Comparison of ENCODE assay signal across 8 cellular contexts in the genomic region with DNA sequence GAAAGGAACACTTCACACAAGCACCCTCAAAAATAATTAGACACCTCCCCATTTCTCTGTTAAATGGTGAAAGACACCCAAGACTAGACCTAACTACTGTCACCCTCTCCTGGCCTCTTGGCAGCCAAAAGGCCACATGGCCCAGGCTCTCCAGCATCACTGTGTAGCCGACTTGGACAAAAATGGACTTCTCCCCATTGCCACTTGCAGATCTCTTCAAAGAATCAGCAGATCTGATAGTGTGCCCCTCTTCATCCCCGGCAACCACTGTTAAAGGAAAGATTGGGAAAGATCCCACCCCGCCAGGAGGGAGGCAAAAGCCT. TPM values are rescaled to one million over a fixed set of nuclear protein-coding genes. Genes with fewer than 3 reads are reported as not detected.
DNase-seq lines count a peak whose midpoint lies in the region; ATAC-seq and TF ChIP-seq lines count a peak whose summit lies in the region.

No MANE protein-coding gene starts in this region.

- peak overlapping the region; percentile 98 for H3K9ac ChIP-seq in iPS-20b (ENCODE audit: low read depth, low read length)

- H3K27ac ChIP-seq in heart left ventricle = peak overlapping the region; percentile 86 to 98 (median 93)
- H3K27ac ChIP-seq in iPS-20b (ENCODE audit: low read length) = peak overlapping the region; percentile 70
- peak overlapping the region; percentile 94 for H3K27ac ChIP-seq in substantia nigra (ENCODE audit: low read depth, low read length, poor library complexity, severe bottlenecking)

- DNase-seq in heart left ventricle (no peak), Right ventricle myocardium superior (no peak), substantia nigra (lab: John Stamatoyannopoulos, UW) (peak in 15 of 49 donors; percentile 11 to 67 (median 36)), globus pallidus (ENCODE audit: low spot score) (no peak)
- DNase-seq in activated naive CD4-positive, alpha-beta T cell treated with anti-CD3 and anti-CD28 coated beads, Interleukin-2, amount 50 U/mL, for 72 hours (ENCODE audit: low spot score in 2 of 2) = no peak
- no peak for DNase-seq in activated CD8-positive, alpha-beta memory T cell treated with anti-CD3 and anti-CD28 coated beads, Interleukin-2, amount 50 U/mL, for 4 hours

- no peaks in the 10 kb centered on the region for H3K9me3 Mint-ChIP-seq in activated naive CD4-positive, alpha-beta T cell treated with anti-CD3 and anti-CD28 coated beads, Interleukin-2, amount 50 U/mL, for 72 hours

- peak overlapping the region; percentile 44 to 90 (median 70) for H3K4me3 ChIP-seq in heart left ventricle
- peak overlapping the region; percentile 96 for H3K4me3 ChIP-seq in iPS-20b (ENCODE audit: low read length)

- H3K9me3 ChIP-seq in heart left ventricle (no peaks in the 10 kb centered on the region), iPS-20b (ENCODE audit: insufficient read depth, low read depth, low read length) (no peaks in the 10 kb centered on the region)

- 17 to 42% (median 26%) methylated on average over 2 to 3 of the region's 3 CpGs for WGBS in heart left ventricle, 4 donors

- TF ChIP-seq POLR2A in heart left ventricle (IDR thresholded peaks at IDR 0.05) = no peak

- H3K27ac Mint-ChIP-seq in activated naive CD4-positive, alpha-beta T cell treated with anti-CD3 and anti-CD28 coated beads, Interleukin-2, amount 50 U/mL, for 72 hours = peak overlapping the region; percentile 96 to 97

- no peaks in the 10 kb centered on the region for H3K36me3 ChIP-seq in heart left ventricle
- H3K36me3 ChIP-seq in iPS-20b (ENCODE audit: insufficient read depth, low read depth, low read length) = peaks cover 23% of the 10 kb centered on the region; the same call in 1 of the 2 replicates

- TF ChIP-seq CTCF in heart left ventricle (IDR thresholded peaks at IDR 0.05) = no peak

- ATAC-seq in heart left ventricle = no peak
- no peak for ATAC-seq in Right ventricle myocardium superior (ENCODE audit: poor library complexity)
- ATAC-seq in activated naive CD4-positive, alpha-beta T cell treated with anti-CD3 and anti-CD28 coated beads, Interleukin-2, amount 50 U/mL, for 72 hours = no peak
- ATAC-seq in GM18520 (IDR thresholded peaks at IDR 0.05; ENCODE audit: unreplicated experiment) = no peak

- H3K36me3 Mint-ChIP-seq in activated naive CD4-positive, alpha-beta T cell treated with anti-CD3 and anti-CD28 coated beads, Interleukin-2, amount 50 U/mL, for 72 hours = peaks cover 38 to 42% of the 10 kb centered on the region in 2 donors

- H3K27me3 ChIP-seq in heart left ventricle (no peaks in the 10 kb centered on the region), iPS-20b (ENCODE audit: insufficient read depth, low read length) (no peaks in the 10 kb centered on the region)

- H3K4me1 ChIP-seq in heart left ventricle (peaks cover 0 to 37% (median 12%) of the 10 kb centered on the region in 12 donors), iPS-20b (ENCODE audit: insufficient read depth, low read length) (no peaks in the 10 kb centered on the region)

- intact Hi-C loops in heart left ventricle (cut with DNase I) (loop anchor here in 8 of 10 donors (5.0 to 10.0 kb wide), 7 partner anchors 59 to 1304 kb away; no protein-coding TSS in a partner anchor), Right ventricle myocardium superior (cut with DNase I) (loop anchor here (5.0 to 10.0 kb wide), 2 partner anchors 52 to 184 kb away; no protein-coding TSS in a partner anchor)

RNA-seq across cellular contexts. Expression of a gene that starts 2.0 kb away (rescaled TPM):
- total RNA-seq in heart left ventricle (100 to 1,000 TPM in 1 of 9 donors, 10 to 100 TPM in 8; 21.0 to 146 (median 36.6) TPM), Right ventricle myocardium superior (57.4 TPM)
- 10 to 100 TPM; 19.2 to 32.0 TPM for polyA plus RNA-seq in heart left ventricle
- total RNA-seq in activated naive CD4-positive, alpha-beta T cell treated with anti-CD3 and anti-CD28 coated beads, Interleukin-2, amount 50 U/mL, for 72 hours = 100 to 1,000 TPM in 1 of 2 donors, 10 to 100 TPM in 1; 62.2 to 105 TPM
